1 cellular context compared by ENCODE assay signal in the genomic region with DNA sequence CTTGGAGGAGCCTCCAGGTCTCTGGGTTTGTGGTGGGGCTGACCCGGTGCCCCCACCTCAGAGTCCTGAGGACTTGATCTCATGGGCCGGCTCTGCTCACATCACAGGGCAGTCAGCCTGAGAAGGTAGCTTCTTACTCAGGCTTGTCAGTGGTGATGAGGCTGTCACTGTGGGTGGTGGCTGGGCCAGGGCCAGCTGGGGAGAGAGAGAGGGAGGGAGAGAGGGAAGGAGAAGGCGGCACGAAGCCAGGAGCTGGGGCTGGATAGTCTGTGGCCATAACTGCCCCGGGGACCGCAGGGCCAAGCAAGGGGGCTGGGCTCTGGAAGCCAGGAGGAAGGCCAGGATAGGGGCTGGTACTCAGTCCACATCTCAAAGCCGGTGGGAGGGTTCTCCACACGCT.
TF ChIP-seq lines count a peak whose summit lies in the region.

No MANE protein-coding gene starts in this region.

TF ChIP-seq in SK-N-SH, 30 proteins besides CTCF, POLR2A, EP300 and RAD21 (continued from another document):
- TF ChIP-seq, protein P1, sequence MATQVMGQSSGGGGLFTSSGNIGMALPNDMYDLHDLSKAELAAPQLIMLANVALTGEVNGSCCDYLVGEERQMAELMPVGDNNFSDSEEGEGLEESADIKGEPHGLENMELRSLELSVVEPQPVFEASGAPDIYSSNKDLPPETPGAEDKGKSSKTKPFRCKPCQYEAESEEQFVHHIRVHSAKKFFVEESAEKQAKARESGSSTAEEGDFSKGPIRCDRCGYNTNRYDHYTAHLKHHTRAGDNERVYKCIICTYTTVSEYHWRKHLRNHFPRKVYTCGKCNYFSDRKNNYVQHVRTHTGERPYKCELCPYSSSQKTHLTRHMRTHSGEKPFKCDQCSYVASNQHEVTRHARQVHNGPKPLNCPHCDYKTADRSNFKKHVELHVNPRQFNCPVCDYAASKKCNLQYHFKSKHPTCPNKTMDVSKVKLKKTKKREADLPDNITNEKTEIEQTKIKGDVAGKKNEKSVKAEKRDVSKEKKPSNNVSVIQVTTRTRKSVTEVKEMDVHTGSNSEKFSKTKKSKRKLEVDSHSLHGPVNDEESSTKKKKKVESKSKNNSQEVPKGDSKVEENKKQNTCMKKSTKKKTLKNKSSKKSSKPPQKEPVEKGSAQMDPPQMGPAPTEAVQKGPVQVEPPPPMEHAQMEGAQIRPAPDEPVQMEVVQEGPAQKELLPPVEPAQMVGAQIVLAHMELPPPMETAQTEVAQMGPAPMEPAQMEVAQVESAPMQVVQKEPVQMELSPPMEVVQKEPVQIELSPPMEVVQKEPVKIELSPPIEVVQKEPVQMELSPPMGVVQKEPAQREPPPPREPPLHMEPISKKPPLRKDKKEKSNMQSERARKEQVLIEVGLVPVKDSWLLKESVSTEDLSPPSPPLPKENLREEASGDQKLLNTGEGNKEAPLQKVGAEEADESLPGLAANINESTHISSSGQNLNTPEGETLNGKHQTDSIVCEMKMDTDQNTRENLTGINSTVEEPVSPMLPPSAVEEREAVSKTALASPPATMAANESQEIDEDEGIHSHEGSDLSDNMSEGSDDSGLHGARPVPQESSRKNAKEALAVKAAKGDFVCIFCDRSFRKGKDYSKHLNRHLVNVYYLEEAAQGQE (IDR thresholded peaks at IDR 0.05; ENCODE audit: low read depth, low read length), result no peak
- TF ChIP-seq, protein P2, sequence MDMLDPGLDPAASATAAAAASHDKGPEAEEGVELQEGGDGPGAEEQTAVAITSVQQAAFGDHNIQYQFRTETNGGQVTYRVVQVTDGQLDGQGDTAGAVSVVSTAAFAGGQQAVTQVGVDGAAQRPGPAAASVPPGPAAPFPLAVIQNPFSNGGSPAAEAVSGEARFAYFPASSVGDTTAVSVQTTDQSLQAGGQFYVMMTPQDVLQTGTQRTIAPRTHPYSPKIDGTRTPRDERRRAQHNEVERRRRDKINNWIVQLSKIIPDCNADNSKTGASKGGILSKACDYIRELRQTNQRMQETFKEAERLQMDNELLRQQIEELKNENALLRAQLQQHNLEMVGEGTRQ (IDR thresholded peaks at IDR 0.05; ENCODE audit: borderline replicate concordance, low read depth, low read length), result no peak
- TF ChIP-seq SMC3 (IDR thresholded peaks at IDR 0.05; ENCODE audit: low read depth, low read length) (peak; percentile 24; the same call in 1 of the 2 replicates), JUND (IDR thresholded peaks at IDR 0.05) (no peak), MXI1 (IDR thresholded peaks at IDR 0.05; ENCODE audit: low read depth, low read length) (peak; percentile 71; the same call in 1 of the 2 replicates), NFIC (IDR thresholded peaks at IDR 0.05; ENCODE audit: borderline replicate concordance) (peak; percentile 39; the same call in 1 of the 2 replicates), FOXM1 (IDR thresholded peaks at IDR 0.05; ENCODE audit: low read depth) (no peak), POLR2AphosphoS5 (IDR thresholded peaks at IDR 0.05; ENCODE audit: low read depth, low read length) (no peak)
- TF ChIP-seq, protein P3, sequence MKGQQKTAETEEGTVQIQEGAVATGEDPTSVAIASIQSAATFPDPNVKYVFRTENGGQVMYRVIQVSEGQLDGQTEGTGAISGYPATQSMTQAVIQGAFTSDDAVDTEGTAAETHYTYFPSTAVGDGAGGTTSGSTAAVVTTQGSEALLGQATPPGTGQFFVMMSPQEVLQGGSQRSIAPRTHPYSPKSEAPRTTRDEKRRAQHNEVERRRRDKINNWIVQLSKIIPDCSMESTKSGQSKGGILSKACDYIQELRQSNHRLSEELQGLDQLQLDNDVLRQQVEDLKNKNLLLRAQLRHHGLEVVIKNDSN (IDR thresholded peaks at IDR 0.05; ENCODE audit: borderline replicate concordance, low read depth), result no peak
